Comparison of ENCODE assay signal across 8 cellular contexts in genomic region chr2:235746257-235746934, GRCh38.
DNase-seq lines count a peak whose midpoint lies in the region; ATAC-seq lines count a peak whose summit lies in the region.

No MANE protein-coding gene starts in this region.

- peaks cover 6% of the 10 kb centered on the region for H3K27me3 Mint-ChIP-seq in activated CD4-positive, alpha-beta T cell treated with anti-CD3 and anti-CD28 coated beads, Interleukin-2, amount 10 ng/mL, durations not matched to agents 24 days and 14 days

- in situ Hi-C loops in G401 (cut with HindIII; ENCODE audit: low sequenced_read_pairs): no loop called here

- H3K36me3 Mint-ChIP-seq in activated CD4-positive, alpha-beta T cell treated with anti-CD3 and anti-CD28 coated beads, Interleukin-2, amount 10 ng/mL, durations not matched to agents 24 days and 14 days (ENCODE audit: low read depth): no peaks in the 10 kb centered on the region

- intact Hi-C loops in activated CD4-positive, alpha-beta T cell treated with anti-CD3 and anti-CD28 coated beads, Interleukin-2, amount 10 ng/mL, durations not matched to agents 24 days and 14 days (cut with micrococcal nuclease): loop anchor here (10.0 kb wide), 2 partner anchors 612 to 1192 kb away; no protein-coding TSS in a partner anchor

- no peak overlapping the region for H3K27ac Mint-ChIP-seq in activated CD4-positive, alpha-beta T cell treated with anti-CD3 and anti-CD28 coated beads, Interleukin-2, amount 10 ng/mL, durations not matched to agents 24 days and 14 days

- DNase-seq in G401 (ENCODE audit: low spot score) (peak; percentile 87), NCI-H226 (peak; percentile 52), epidermal melanocyte (ENCODE audit: insufficient read length, low spot score) (peak; percentile 94), middle frontal gyrus (ENCODE audit: extremely low spot score, low spot score) (peak; percentile 43), stromal cell of bone marrow (ENCODE audit: low read depth) (peak; percentile 76)
- DNase-seq in activated CD4-positive, alpha-beta T cell treated with anti-CD3 and anti-CD28 coated beads, Interleukin-2, amount 10 ng/mL, durations not matched to agents 24 days and 14 days: peak; percentile 84

- no peaks in the 10 kb centered on the region for H3K9me3 Mint-ChIP-seq in activated CD4-positive, alpha-beta T cell treated with anti-CD3 and anti-CD28 coated beads, Interleukin-2, amount 10 ng/mL, durations not matched to agents 24 days and 14 days

- ATAC-seq in HG02870 (IDR thresholded peaks at IDR 0.05; ENCODE audit: unreplicated experiment) (peak; percentile 48), HG02852 (IDR thresholded peaks at IDR 0.05; ENCODE audit: unreplicated experiment) (no peak)

- no peak overlapping the region for H3K4me3 Mint-ChIP-seq in activated CD4-positive, alpha-beta T cell treated with anti-CD3 and anti-CD28 coated beads, Interleukin-2, amount 10 ng/mL, durations not matched to agents 24 days and 14 days

- H3K4me1 Mint-ChIP-seq in activated CD4-positive, alpha-beta T cell treated with anti-CD3 and anti-CD28 coated beads, Interleukin-2, amount 10 ng/mL, durations not matched to agents 24 days and 14 days: no peaks in the 10 kb centered on the region

Comparison
In these comparisons a context has a peak if more than half of its experiments do, and no peak if none do; other contexts are left out.
1. DNase-seq: peak in every context shown above with its lines; median percentile 94 in epidermal melanocyte; 87 in G401; 84 in activated CD4-positive, alpha-beta T cell treated with anti-CD3 and anti-CD28 coated beads, Interleukin-2, amount 10 ng/mL, durations not matched to agents 24 days and 14 days; 76 in stromal cell of bone marrow; 52 in NCI-H226; 43 in middle frontal gyrus.